11 cellular contexts compared by ENCODE assay signal in genomic region chr2:139737659-139738058, GRCh38.
"Had no signal": no experiment of that assay in that cellular context is flagged by ENCODE, and none has a peak within 500 bp of the region (broad histone marks: within the 10 kb centered on the region; RNA-seq: fewer than 3 reads in every experiment).

No MANE protein-coding gene starts in this region.

- H3K27ac ChIP-seq: GM23248 had no signal

- FAIRE-seq: H1, H54 had no signal

- ATAC-seq: GM23338, HCT116 had no signal

- H3K36me3 ChIP-seq: HAP-1 had no signal

- H2AFZ ChIP-seq: GM23248 had no signal

- DNase-seq: GM23248, GOT3, H7, H9, HCEC 1CT, HFFc6 had no signal

- H3K4me1 ChIP-seq: HAP-1 had no signal

- H3K4me2 ChIP-seq: GM23338 had no signal

- H3K4me3 ChIP-seq: GM23248, GM23338, HAP-1 had no signal

- H3K9ac ChIP-seq: GM23248 had no signal

- H3K9me3 ChIP-seq: HAP-1 had no signal
